Comparison of ENCODE assay signal across 8 cellular contexts in the genomic region with DNA sequence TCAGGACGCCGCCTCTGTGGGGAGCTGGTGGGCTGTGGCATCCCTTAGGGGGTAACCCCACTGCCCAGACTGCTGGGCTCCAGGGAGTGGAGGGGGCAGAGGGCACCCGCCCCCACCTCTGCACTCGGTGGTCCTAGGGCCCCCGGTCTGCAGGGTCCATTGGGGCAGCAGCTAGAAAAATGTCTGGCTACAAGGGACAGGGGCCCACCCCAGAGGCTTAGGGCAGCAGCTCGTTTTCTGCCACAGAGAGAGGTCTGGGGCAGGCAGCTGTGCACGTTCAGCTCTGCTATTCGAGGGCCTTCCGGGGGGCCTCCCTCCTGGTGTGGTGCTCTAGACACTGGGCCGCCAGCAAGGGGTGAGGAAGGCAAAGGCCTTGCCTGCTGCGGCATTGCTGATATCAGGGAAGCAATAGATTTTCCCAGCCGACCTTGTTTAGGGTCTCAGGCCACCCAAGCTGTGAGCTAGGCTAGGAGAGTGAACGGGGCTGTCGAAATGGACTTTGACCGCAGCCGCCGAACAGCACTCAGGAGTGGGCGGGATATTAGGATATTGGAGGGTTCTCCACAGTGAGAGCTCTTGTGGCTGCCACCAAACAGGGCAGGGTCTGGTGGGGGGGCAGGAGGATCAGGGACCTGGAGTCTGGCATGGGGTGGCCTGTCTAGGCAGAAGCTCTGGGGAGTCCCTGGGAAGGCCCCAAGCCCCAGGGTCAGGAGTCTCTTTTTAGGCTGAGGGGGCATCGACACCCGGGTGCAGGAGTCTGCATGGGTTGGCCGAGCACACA.
DNase-seq lines count a peak whose midpoint lies in the region; ATAC-seq and TF ChIP-seq lines count a peak whose summit lies in the region.

No MANE protein-coding gene starts in this region.

- ATAC-seq in effector memory CD8-positive, alpha-beta T cell (replicated peaks) = peak; percentile 1
- ATAC-seq in SK-N-SH treated with all-trans-retinoic acid at 6 μM for 48 hours = no peak

- H3K36me3 Mint-ChIP-seq in effector memory CD8-positive, alpha-beta T cell (ENCODE audit: insufficient read depth) = peaks cover 13% of the 10 kb centered on the region

- H3K27me3 Mint-ChIP-seq in effector memory CD8-positive, alpha-beta T cell = no peaks in the 10 kb centered on the region

- peak overlapping the region; percentile 96 to 97 for H3K27ac Mint-ChIP-seq in effector memory CD8-positive, alpha-beta T cell

- H3K4me1 Mint-ChIP-seq in effector memory CD8-positive, alpha-beta T cell (ENCODE audit: low read depth in 2 of 2) = peaks cover 58 to 81% of the 10 kb centered on the region in 2 donors

- DNase-seq in NOMO-1 treated with dmso at 0.1 percent for 144 hours (lab: John Stamatoyannopoulos, UW; ENCODE audit: unreplicated experiment) (peak; percentile 19), NOMO-1 treated with DMSO at 0.1 percent for 48 hours (lab: John Stamatoyannopoulos, UW; ENCODE audit: unreplicated experiment) (no peak), NCI-H69 (lab: John Stamatoyannopoulos, UW) (peak; percentile 49), inferior parietal cortex (ENCODE audit: extremely low spot score) (no peak)
- peak in 1 of 3 experiments; percentile 14 for DNase-seq in effector memory CD8-positive, alpha-beta T cell
- peak; percentile 27 for DNase-seq in stimulated activated CD8-positive, alpha-beta memory T cell treated with anti-CD3 and anti-CD28 coated beads, Interleukin-4, amount 100 ng/mL, for 48 hours
- DNase-seq in stimulated activated naive CD4-positive, alpha-beta T cell (lab: John Stamatoyannopoulos, UW) = no peak

- H3K4me3 Mint-ChIP-seq in effector memory CD8-positive, alpha-beta T cell = peak overlapping the region; percentile 59 to 74

- no peaks in the 10 kb centered on the region for H3K9me3 Mint-ChIP-seq in effector memory CD8-positive, alpha-beta T cell

TF ChIP-seq in SK-N-SH treated with all-trans-retinoic acid at 6 μM for 48 hours, 23 proteins besides CTCF, POLR2A, EP300 and RAD21:
- TF ChIP-seq ARNTL (CRISPR knock-in tag; IDR thresholded peaks at IDR 0.05; ENCODE audit: borderline replicate concordance, low read depth) (no peak), TCF4 (CRISPR knock-in tag; IDR thresholded peaks at IDR 0.05; ENCODE audit: borderline replicate concordance) (no peak)

Comparison
In these comparisons a context has a peak if more than half of its experiments do, and no peak if none do; other contexts are left out.
1. DNase-seq: peak in NOMO-1 treated with dmso at 0.1 percent for 144 hours (single experiment), NCI-H69 (single experiment) and stimulated activated CD8-positive, alpha-beta memory T cell treated with anti-CD3 and anti-CD28 coated beads, Interleukin-4, amount 100 ng/mL, for 48 hours (single experiment); none in NOMO-1 treated with DMSO at 0.1 percent for 48 hours (single experiment), stimulated activated naive CD4-positive, alpha-beta T cell (0 of 6) and inferior parietal cortex (single experiment).